In genomic region chr16:81242977-81243618, GRCh38 we compare ENCODE assay signal across 32 cellular contexts. TPM values are rescaled to one million over a fixed set of nuclear protein-coding genes. Genes with fewer than 3 reads are reported as not detected.
"Had no signal": no experiment of that assay in that cellular context is flagged by ENCODE, and none has a peak within 500 bp of the region (broad histone marks: within the 10 kb centered on the region; RNA-seq: fewer than 3 reads in every experiment).

No MANE protein-coding gene starts in this region.

- H3K4me3 Mint-ChIP-seq: effector memory CD8-positive, alpha-beta T cell; immature natural killer cell; mesothelial cell of epicardium; naive B cell; natural killer cell treated with Interleukin-12 subunit alpha and Interleukin-12 subunit beta and Interleukin-15 and Interleukin-18, amount 100 ng/mL, for 72 hours; neural crest cell; stimulated activated effector memory CD8-positive, alpha-beta T cell treated with anti-CD3 and anti-CD28 coated beads, Interleukin-12 subunit alpha, Interleukin-12 subunit beta, amount 100 ng/mL, for 72 hours had no signal

- H3K27ac Mint-ChIP-seq: effector memory CD8-positive, alpha-beta T cell; immature natural killer cell; mesothelial cell of epicardium; naive B cell; natural killer cell treated with Interleukin-12 subunit alpha and Interleukin-12 subunit beta and Interleukin-15 and Interleukin-18, amount 100 ng/mL, for 72 hours; stimulated activated effector memory CD8-positive, alpha-beta T cell treated with anti-CD3 and anti-CD28 coated beads, Interleukin-12 subunit alpha, Interleukin-12 subunit beta, amount 100 ng/mL, for 72 hours had no signal

- H3K4me3 ChIP-seq: left lung, mucosa of descending colon, prostate gland, right atrium auricular region, sigmoid colon, stomach, thyroid gland, vagina had no signal

- H3K36me3 ChIP-seq: left lung, prostate gland, right atrium auricular region, sigmoid colon, stomach, thyroid gland, vagina had no signal

- H3K9me3 Mint-ChIP-seq: effector memory CD8-positive, alpha-beta T cell; immature natural killer cell; mesothelial cell of epicardium; natural killer cell treated with Interleukin-12 subunit alpha and Interleukin-12 subunit beta and Interleukin-15 and Interleukin-18, amount 100 ng/mL, for 72 hours; neural crest cell; stimulated activated effector memory CD8-positive, alpha-beta T cell treated with anti-CD3 and anti-CD28 coated beads, Interleukin-12 subunit alpha, Interleukin-12 subunit beta, amount 100 ng/mL, for 72 hours had no signal

- H3K36me3 Mint-ChIP-seq: immature natural killer cell; mesothelial cell of epicardium; naive B cell; natural killer cell treated with Interleukin-12 subunit alpha and Interleukin-12 subunit beta and Interleukin-15 and Interleukin-18, amount 100 ng/mL, for 72 hours; stimulated activated effector memory CD8-positive, alpha-beta T cell treated with anti-CD3 and anti-CD28 coated beads, Interleukin-12 subunit alpha, Interleukin-12 subunit beta, amount 100 ng/mL, for 72 hours had no signal

- H3K9me3 ChIP-seq: left lung, mucosa of descending colon, prostate gland, right atrium auricular region, sigmoid colon, stomach, thyroid gland, vagina had no signal

- DNase-seq: cortex of kidney; effector memory CD8-positive, alpha-beta T cell; erythroblast; hypothalamus; immature natural killer cell; islet precursor cell; left lung; mesenchymal stem cell; naive B cell; sigmoid colon; stimulated activated CD4-positive, alpha-beta T cell treated with anti-CD3 and anti-CD28 coated beads, Interleukin-2, amount 100 ng/mL, for 24 hours; stimulated activated CD4-positive, alpha-beta T cell treated with anti-CD3 and anti-CD28 coated beads, Interleukin-4, amount 100 ng/mL, for 24 hours; stimulated activated naive CD4-positive, alpha-beta T cell treated with Interleukin-2 at 50 U/mL for 16 hours; stomach; thyroid gland; trophoblast cell had no signal

- FAIRE-seq: endometrium, frontal cortex had no signal

- H3K4me1 ChIP-seq: left lung, prostate gland had no signal

- H3K27ac ChIP-seq: left lung, prostate gland, right atrium auricular region, sigmoid colon, stomach, thyroid gland, vagina had no signal

- H3K27me3 ChIP-seq: left lung, right atrium auricular region, sigmoid colon, stomach, thyroid gland, vagina had no signal

RNA-seq across cellular contexts. Expression of gene BCO1, which starts 4.6 kb away (rescaled TPM):
- total RNA-seq: fibroblast of villous mesenchyme; lung microvascular endothelial cell; mesothelial cell of epicardium; natural killer cell treated with Interleukin-12 subunit alpha and Interleukin-12 subunit beta and Interleukin-15 and Interleukin-18, amount 100 ng/mL, for 72 hours; neural crest cell; osteoblast; right atrium auricular region; skeletal muscle tissue; subcutaneous adipose tissue; temporal lobe; vagina had no signal
- polyA plus RNA-seq: immature natural killer cell had no signal
